In genomic region chr19:46718934-46719551, GRCh38 we compare ENCODE assay signal across 10 cellular contexts. TPM values are rescaled to one million over a fixed set of nuclear protein-coding genes. Genes with fewer than 3 reads are reported as not detected.
A peak's percentile ranks its signal among the peaks of the same experiment; 100 is the strongest.
DNase-seq lines count a peak whose midpoint lies in the region; ATAC-seq, FAIRE-seq and TF ChIP-seq lines count a peak whose summit lies in the region.
"Had no signal": no experiment of that assay in that cellular context is flagged by ENCODE, and none has a peak within 500 bp of the region (broad histone marks: within the 10 kb centered on the region; RNA-seq: fewer than 3 reads in every experiment).

No MANE protein-coding gene starts in this region.

- no peak for DNase-seq in activated naive CD4-positive, alpha-beta T cell treated with anti-CD3 and anti-CD28 coated beads for 36 hours
- no peak for DNase-seq in activated naive CD4-positive, alpha-beta T cell treated with anti-CD3 and anti-CD28 coated beads, Interleukin-2, amount 50 U/mL, for 72 hours (ENCODE audit: low spot score in 2 of 2)
- DNase-seq in K562 (ENCODE audit: extremely low read depth in 1 of 4, low spot score in 3 of 4) (no peak), foreskin fibroblast (no peak), inferior parietal cortex (ENCODE audit: extremely low spot score) (no peak), body of pancreas (no peak)

- FAIRE-seq in K562 (lab: Jason Lieb, UNC) = no peak

- TF ChIP-seq CTCF in K562 (IDR thresholded peaks at IDR 0.05 in 2 of 3, conservative IDR thresholded peaks at IDR 0.05 in 1 of 3; ENCODE audit: insufficient read depth in 2 of 3, low read depth in 1 of 3, low read length in 3 of 3) (no peak), foreskin fibroblast (IDR thresholded peaks at IDR 0.05; ENCODE audit: low read depth, low read length) (no peak), body of pancreas (IDR thresholded peaks at IDR 0.05) (no peak)

- H3K36me3 ChIP-seq in K562 (ENCODE audit: control insufficient read depth, insufficient read depth, low read length) = peaks cover 57% of the 10 kb centered on the region; the same call in 2 of the 3 replicates
- H3K36me3 ChIP-seq in subcutaneous abdominal adipose tissue (ENCODE audit: control insufficient read depth in 5 of 5, insufficient read depth in 5 of 5, low read length in 5 of 5) = peaks cover 0 to 53% (median 44%) of the 10 kb centered on the region in 5 donors
- H3K36me3 ChIP-seq in body of pancreas (replicated peaks in 1 of 2; ENCODE audit: insufficient read depth in 1 of 2, low read depth in 2 of 2) = peaks cover 6 to 10% of the 10 kb centered on the region in 2 donors

- no TSS peak for BruUV-seq in K562 (replicated peaks; lab: Mats Ljungman, UMichigan)

- no peak for TF ChIP-seq RAD21 in K562 (CRISPR knock-in tag; conservative IDR thresholded peaks at IDR 0.05 in 1 of 2, IDR thresholded peaks at IDR 0.05 in 1 of 2)

- in situ Hi-C loops in K562 (cut with MboI) = no loop called here

- H3K27ac ChIP-seq in K562 (ENCODE audit: extremely low read depth, low read depth, low read length) = no peak overlapping the region; the same call in 2 of the 3 replicates
- H3K27ac ChIP-seq in subcutaneous abdominal adipose tissue (ENCODE audit: low read depth, low read length) = peak overlapping the region; percentile 56
- H3K27ac ChIP-seq in body of pancreas = peak overlapping the region in 1 of 4 donors; percentile 86

- peak overlapping the region; percentile 87 for H3K27ac Mint-ChIP-seq in activated naive CD4-positive, alpha-beta T cell treated with anti-CD3 and anti-CD28 coated beads for 36 hours
- H3K27ac Mint-ChIP-seq in activated naive CD4-positive, alpha-beta T cell treated with anti-CD3 and anti-CD28 coated beads, Interleukin-2, amount 50 U/mL, for 72 hours = peak overlapping the region in 1 of 2 donors; percentile 97

- H4K20me1 ChIP-seq in K562 (replicated peaks; ENCODE audit: control insufficient read depth, insufficient read depth, low read length) = peaks cover 4% of the 10 kb centered on the region; the same call in 1 of the 2 replicates

- H3K27me3 ChIP-seq in K562 (ENCODE audit: control insufficient read depth in 2 of 2, insufficient read depth in 2 of 2, low read length in 2 of 2) = no peaks in the 10 kb centered on the region
- no peaks in the 10 kb centered on the region for H3K27me3 ChIP-seq in subcutaneous abdominal adipose tissue (ENCODE audit: control insufficient read depth in 5 of 5, insufficient read depth in 4 of 5, low read length in 5 of 5)
- H3K27me3 ChIP-seq in body of pancreas = no peaks in the 10 kb centered on the region

- POLR2A ChIA-PET in K562 (lab: Yijun Ruan, JAX) = no interaction called here

- no peak overlapping the region for H2AFZ ChIP-seq in K562 (ENCODE audit: low read depth, low read length)
- H2AFZ ChIP-seq: GM23338 had no signal

- H3K4me3 ChIP-seq in K562 (no peak overlapping the region), subcutaneous abdominal adipose tissue (ENCODE audit: low read depth in 1 of 5, low read length in 5 of 5) (no peak overlapping the region), foreskin fibroblast (ENCODE audit: low read depth in 1 of 2, low read length in 2 of 2) (no peak overlapping the region), body of pancreas (no peak overlapping the region)
- H3K4me3 ChIP-seq: GM23338, prostate gland had no signal

- CTCF ChIA-PET in activated naive CD4-positive, alpha-beta T cell treated with anti-CD3 and anti-CD28 coated beads for 36 hours (lab: Charles Lee) = no interaction called here
- CTCF ChIA-PET in K562 (lab: Yijun Ruan, JAX; ENCODE audit: low intra/inter-chr PET ratio) = no interaction called here

- 80% methylated on average over 10 of the region's 14 CpGs for WGBS in K562 (ENCODE audit: insufficient coverage, low coverage, missing lambda C conversion rate)
- 78 to 83% methylated on average over 9 to 14 of the region's 14 CpGs for WGBS in body of pancreas, 2 donors

- H3K36me3 Mint-ChIP-seq in activated naive CD4-positive, alpha-beta T cell treated with anti-CD3 and anti-CD28 coated beads for 36 hours (ENCODE audit: low read depth) = peaks cover 11% of the 10 kb centered on the region
- H3K36me3 Mint-ChIP-seq in activated naive CD4-positive, alpha-beta T cell treated with anti-CD3 and anti-CD28 coated beads, Interleukin-2, amount 50 U/mL, for 72 hours = peaks cover 18 to 20% of the 10 kb centered on the region in 2 donors

- TF ChIP-seq POLR2A in K562 (conservative IDR thresholded peaks at IDR 0.05) (no peak), body of pancreas (IDR thresholded peaks at IDR 0.05) (no peak)

- H3K9me3 Mint-ChIP-seq in activated naive CD4-positive, alpha-beta T cell treated with anti-CD3 and anti-CD28 coated beads for 36 hours = no peaks in the 10 kb centered on the region
- no peaks in the 10 kb centered on the region for H3K9me3 Mint-ChIP-seq in activated naive CD4-positive, alpha-beta T cell treated with anti-CD3 and anti-CD28 coated beads, Interleukin-2, amount 50 U/mL, for 72 hours
- H3K9me3 Mint-ChIP-seq: GM23338 had no signal

- peaks cover 33% of the 10 kb centered on the region for H3K4me1 Mint-ChIP-seq in activated naive CD4-positive, alpha-beta T cell treated with anti-CD3 and anti-CD28 coated beads for 36 hours (ENCODE audit: low read depth)

- intact Hi-C loops in activated naive CD4-positive, alpha-beta T cell treated with anti-CD3 and anti-CD28 coated beads for 36 hours (cut with micrococcal nuclease) = loop anchor here (5.0 to 10.0 kb wide), 2 partner anchors 506 to 538 kb away; partner anchors contain the start of gene CCDC9
- intact Hi-C loops in K562 (cut with micrococcal nuclease) = no loop called here
- intact Hi-C loops in body of pancreas (cut with DNase I) = no loop called here

- ATAC-seq in activated naive CD4-positive, alpha-beta T cell treated with anti-CD3 and anti-CD28 coated beads, Interleukin-2, amount 50 U/mL, for 72 hours = no peak
- peak; percentile 32 for ATAC-seq in HG03066 (IDR thresholded peaks at IDR 0.05; ENCODE audit: low read depth, unreplicated experiment)
- ATAC-seq in K562 = no peak
- ATAC-seq in body of pancreas = no peak
- ATAC-seq: GM23338 had no signal

- peaks cover 24% of the 10 kb centered on the region for H3K79me2 ChIP-seq in K562 (ENCODE audit: control insufficient read depth, insufficient read depth, low read length)

- no peak overlapping the region for H3K4me2 ChIP-seq in K562 (ENCODE audit: insufficient read depth, low read length)

- H3K9me3 ChIP-seq in K562 (replicated peaks; ENCODE audit: control insufficient read depth, insufficient read depth, low read depth, low read length) (no peaks in the 10 kb centered on the region), subcutaneous abdominal adipose tissue (ENCODE audit: control insufficient read depth in 5 of 5, low read length in 5 of 5) (no peaks in the 10 kb centered on the region), body of pancreas (no peaks in the 10 kb centered on the region)
- H3K9me3 ChIP-seq: prostate gland had no signal

- no peaks in the 10 kb centered on the region for H3K9me1 ChIP-seq in K562 (ENCODE audit: control insufficient read depth, insufficient read depth, low read length)

- H3K27me3 Mint-ChIP-seq in activated naive CD4-positive, alpha-beta T cell treated with anti-CD3 and anti-CD28 coated beads for 36 hours (ENCODE audit: low read depth) = no peaks in the 10 kb centered on the region

- TF ChIP-seq EP300 in K562 (IDR thresholded peaks at IDR 0.05; ENCODE audit: low read length) = no peak

- H3K4me1 ChIP-seq in K562 (replicated peaks in 1 of 2; ENCODE audit: control insufficient read depth in 2 of 2, insufficient read depth in 2 of 2, low read length in 2 of 2) (peaks cover 20 to 67% of the 10 kb centered on the region in 2 experiments), subcutaneous abdominal adipose tissue (ENCODE audit: control insufficient read depth in 5 of 5, insufficient read depth in 5 of 5, low read length in 5 of 5) (peaks cover 6 to 88% (median 81%) of the 10 kb centered on the region in 5 donors), body of pancreas (peaks cover 30% of the 10 kb centered on the region)
- H3K4me1 ChIP-seq: prostate gland had no signal

- H3K9ac ChIP-seq in K562 (ENCODE audit: insufficient read depth in 1 of 2, low read depth in 2 of 2, low read length in 2 of 2) (peak overlapping the region in 1 of 2 experiments; percentile 0; a peak in 1 of 4 replicates), subcutaneous abdominal adipose tissue (ENCODE audit: low read length in 5 of 5) (no peak overlapping the region)

- no peak overlapping the region for H3K4me3 Mint-ChIP-seq in activated naive CD4-positive, alpha-beta T cell treated with anti-CD3 and anti-CD28 coated beads for 36 hours

RNA-seq across cellular contexts. Expression of gene PRKD2, which starts 2.1 kb away (rescaled TPM):
- 10 to 100 TPM; 62.2 to 62.3 TPM for total RNA-seq in activated naive CD4-positive, alpha-beta T cell treated with anti-CD3 and anti-CD28 coated beads for 36 hours
- total RNA-seq in activated naive CD4-positive, alpha-beta T cell treated with anti-CD3 and anti-CD28 coated beads, Interleukin-2, amount 50 U/mL, for 72 hours = 100 to 1,000 TPM in 1 of 2 donors, 10 to 100 TPM in 1; 76.8 to 129 TPM
- 31.5 and 62.0 TPM in 2 replicates for total RNA-seq in K562 (2011; cell fraction: chromatin; rRNA removed; ENCODE audit: low replicate concordance)
- 35.2 and 35.7 TPM in 2 replicates for total RNA-seq in K562 (2011; cell fraction: nucleolus; rRNA removed)
- total RNA-seq in K562 (2011; cell fraction: nucleoplasm; rRNA removed) = 32.3 and 33.7 TPM in 2 replicates
- total RNA-seq in K562 (2014; rRNA removed) = 29.2 and 35.1 TPM in 2 replicates
- total RNA-seq in K562 (2014; rRNA removed; fragmentation: Illumina TruSeq; extraction: Trizol) = 9.9 and 15.0 TPM in 2 replicates
- 14.9 and 19.0 TPM in 2 replicates for total RNA-seq in K562 (2015; rRNA removed; fragmentation: Illumina TruSeq; extraction: Trizol)
- total RNA-seq in K562 (2021) = 57.3 and 60.0 TPM in 2 replicates
- polyA plus RNA-seq in K562 (2011; rRNA removed) = 11.0 and 11.1 TPM in 2 replicates
- polyA plus RNA-seq in K562 (2011; cell fraction: cytosol; rRNA removed) = 11.6 and 24.2 TPM in 2 replicates
- 22.8 and 41.1 TPM in 2 replicates for polyA plus RNA-seq in K562 (2011; cell fraction: nucleus; rRNA removed)
- 36.8 and 42.8 TPM in 2 replicates for polyA plus RNA-seq in K562 (2012)
- 23.8 and 34.1 TPM in 2 replicates for polyA plus RNA-seq in K562 (2014; fragmentation: Illumina TruSeq; extraction: Trizol)
- polyA plus RNA-seq in K562 (2014; fragmentation: Nextera tagmentation; extraction: Ambion mirVana) = 1 to 10 TPM; 1.8 to 4.9 TPM
- polyA plus RNA-seq in K562 (2014; rRNA removed) = 21.1 and 22.4 TPM in 2 replicates
- polyA minus RNA-seq in K562 (2011; rRNA and poly(A)+ RNA removed) = 10.5 and 13.4 TPM in 2 replicates
- polyA minus RNA-seq in K562 (2011; cell fraction: cytosol; rRNA and poly(A)+ RNA removed) = 26.9 and 30.1 TPM in 2 replicates
- 9.0 and 10.6 TPM in 2 replicates for polyA minus RNA-seq in K562 (2011; cell fraction: nucleus; rRNA and poly(A)+ RNA removed)
- total RNA-seq in body of pancreas = 10 to 100 TPM; 18.9 to 58.3 TPM

RNA-seq across cellular contexts. Expression of gene FKRP, which starts 26.8 kb away (rescaled TPM):
- 1 to 10 TPM; 8.8 to 9.0 TPM for total RNA-seq in activated naive CD4-positive, alpha-beta T cell treated with anti-CD3 and anti-CD28 coated beads for 36 hours
- 1 to 10 TPM; 2.8 to 9.7 TPM for total RNA-seq in activated naive CD4-positive, alpha-beta T cell treated with anti-CD3 and anti-CD28 coated beads, Interleukin-2, amount 50 U/mL, for 72 hours
- total RNA-seq in K562 (2011; cell fraction: chromatin; rRNA removed; ENCODE audit: low replicate concordance) = 36.3 and 57.4 TPM in 2 replicates
- total RNA-seq in K562 (2011; cell fraction: nucleolus; rRNA removed) = 33.4 and 35.1 TPM in 2 replicates
- 38.6 TPM in 2 replicates for total RNA-seq in K562 (2011; cell fraction: nucleoplasm; rRNA removed)
- total RNA-seq in K562 (2014; rRNA removed) = 8.2 and 11.3 TPM in 2 replicates
- total RNA-seq in K562 (2014; rRNA removed; fragmentation: Illumina TruSeq; extraction: Trizol) = 4.9 and 5.0 TPM in 2 replicates
- 7.3 and 7.6 TPM in 2 replicates for total RNA-seq in K562 (2015; rRNA removed; fragmentation: Illumina TruSeq; extraction: Trizol)
- 11.2 and 14.9 TPM in 2 replicates for total RNA-seq in K562 (2021)
- polyA plus RNA-seq in K562 (2011; rRNA removed) = 3.7 and 5.4 TPM in 2 replicates
- 4.9 and 11.1 TPM in 2 replicates for polyA plus RNA-seq in K562 (2011; cell fraction: cytosol; rRNA removed)
- polyA plus RNA-seq in K562 (2011; cell fraction: nucleus; rRNA removed) = 12.2 and 17.7 TPM in 2 replicates
- 14.0 and 18.1 TPM in 2 replicates for polyA plus RNA-seq in K562 (2012)
- polyA plus RNA-seq in K562 (2014; fragmentation: Illumina TruSeq; extraction: Trizol) = 6.5 and 10.2 TPM in 2 replicates
- polyA plus RNA-seq in K562 (2014; fragmentation: Nextera tagmentation; extraction: Ambion mirVana) = 1 to 10 TPM in 1 of 2 experiments, under 1 TPM in 1; 0.68 to 1.1 TPM
- 15.2 and 16.1 TPM in 2 replicates for polyA plus RNA-seq in K562 (2014; rRNA removed)
- 2.7 and 5.2 TPM in 2 replicates for polyA minus RNA-seq in K562 (2011; rRNA and poly(A)+ RNA removed)
- polyA minus RNA-seq in K562 (2011; cell fraction: cytosol; rRNA and poly(A)+ RNA removed) = 3.1 and 6.5 TPM in 2 replicates
- 4.4 and 7.3 TPM in 2 replicates for polyA minus RNA-seq in K562 (2011; cell fraction: nucleus; rRNA and poly(A)+ RNA removed)
- total RNA-seq in body of pancreas = 10 to 100 TPM in 1 of 2 donors, 1 to 10 TPM in 1; 8.8 to 13.2 TPM

RNA-seq across cellular contexts. Expression of gene STRN4, which starts 27.2 kb away (rescaled TPM):
- total RNA-seq in activated naive CD4-positive, alpha-beta T cell treated with anti-CD3 and anti-CD28 coated beads for 36 hours = 10 to 100 TPM; 59.2 to 63.2 TPM
- total RNA-seq in activated naive CD4-positive, alpha-beta T cell treated with anti-CD3 and anti-CD28 coated beads, Interleukin-2, amount 50 U/mL, for 72 hours = 100 to 1,000 TPM in 1 of 2 donors, 10 to 100 TPM in 1; 67.3 to 117 TPM
- 149 and 335 TPM in 2 replicates for total RNA-seq in K562 (2011; cell fraction: chromatin; rRNA removed; ENCODE audit: low replicate concordance)
- total RNA-seq in K562 (2011; cell fraction: nucleolus; rRNA removed) = 167 and 175 TPM in 2 replicates
- total RNA-seq in K562 (2011; cell fraction: nucleoplasm; rRNA removed) = 137 and 163 TPM in 2 replicates
- total RNA-seq in K562 (2014; rRNA removed) (66.9 and 71.0 TPM in 2 replicates), K562 (2014; rRNA removed; fragmentation: Illumina TruSeq; extraction: Trizol) (18.0 and 21.6 TPM in 2 replicates), K562 (2015; rRNA removed; fragmentation: Illumina TruSeq; extraction: Trizol) (36.9 and 39.2 TPM in 2 replicates), K562 (2021) (79.2 and 82.7 TPM in 2 replicates), body of pancreas (10 to 100 TPM; 51.4 to 55.5 TPM)
- polyA plus RNA-seq in K562 (2011; rRNA removed) (42.8 and 60.4 TPM in 2 replicates), K562 (2014; fragmentation: Illumina TruSeq; extraction: Trizol) (34.8 and 63.9 TPM in 2 replicates), K562 (2014; fragmentation: Nextera tagmentation; extraction: Ambion mirVana) (1 to 10 TPM in 1 of 2 experiments, under 1 TPM in 1; 0.62 to 1.7 TPM), K562 (2014; rRNA removed) (81.4 and 83.7 TPM in 2 replicates)
- 74.0 and 145 TPM in 2 replicates for polyA plus RNA-seq in K562 (2011; cell fraction: cytosol; rRNA removed)
- 204 and 318 TPM in 2 replicates for polyA plus RNA-seq in K562 (2011; cell fraction: nucleus; rRNA removed)
- 52.1 and 70.7 TPM in 2 replicates for polyA plus RNA-seq in K562 (2012)
- polyA minus RNA-seq in K562 (2011; rRNA and poly(A)+ RNA removed) = 37.1 and 38.4 TPM in 2 replicates
- polyA minus RNA-seq in K562 (2011; cell fraction: cytosol; rRNA and poly(A)+ RNA removed) = 49.1 and 68.4 TPM in 2 replicates
- polyA minus RNA-seq in K562 (2011; cell fraction: nucleus; rRNA and poly(A)+ RNA removed) = 61.9 and 64.6 TPM in 2 replicates

RNA-seq across cellular contexts. Expression of gene DACT3, which starts 58.1 kb away (rescaled TPM):
- 1 to 10 TPM; 2.4 to 3.0 TPM for total RNA-seq in activated naive CD4-positive, alpha-beta T cell treated with anti-CD3 and anti-CD28 coated beads for 36 hours
- total RNA-seq in activated naive CD4-positive, alpha-beta T cell treated with anti-CD3 and anti-CD28 coated beads, Interleukin-2, amount 50 U/mL, for 72 hours = 10 to 100 TPM in 1 of 2 donors, 1 to 10 TPM in 1; 1.9 to 25.9 TPM
- 6.5 and 10.4 TPM in 2 replicates for total RNA-seq in K562 (2011; cell fraction: chromatin; rRNA removed; ENCODE audit: low replicate concordance)
- 5.1 and 6.8 TPM in 2 replicates for total RNA-seq in K562 (2011; cell fraction: nucleolus; rRNA removed)
- total RNA-seq in K562 (2011; cell fraction: nucleoplasm; rRNA removed) = 6.0 and 8.6 TPM in 2 replicates
- total RNA-seq in K562 (2014; rRNA removed) (4.7 and 6.5 TPM in 2 replicates), K562 (2014; rRNA removed; fragmentation: Illumina TruSeq; extraction: Trizol) (2.8 TPM in 2 replicates), K562 (2015; rRNA removed; fragmentation: Illumina TruSeq; extraction: Trizol) (2.3 and 2.5 TPM in 2 replicates), K562 (2021) (5.9 and 6.5 TPM in 2 replicates), body of pancreas (1 to 10 TPM in 1 of 2 donors, under 1 TPM in 1; 0.99 to 4.4 TPM)
- polyA plus RNA-seq in K562 (2011; rRNA removed) (3.3 and 3.5 TPM in 2 replicates), K562 (2014; fragmentation: Illumina TruSeq; extraction: Trizol) (4.1 and 4.2 TPM in 2 replicates), K562 (2014; fragmentation: Nextera tagmentation; extraction: Ambion mirVana) (under 1 TPM; 0.67 to 0.83 TPM), K562 (2014; rRNA removed) (3.3 and 5.1 TPM in 2 replicates)
- 3.0 and 6.0 TPM in 2 replicates for polyA plus RNA-seq in K562 (2011; cell fraction: cytosol; rRNA removed)
- polyA plus RNA-seq in K562 (2011; cell fraction: nucleus; rRNA removed) = 3.7 and 5.0 TPM in 2 replicates
- polyA plus RNA-seq in K562 (2012) = 1.3 and 2.1 TPM in 2 replicates
- polyA minus RNA-seq in K562 (2011; rRNA and poly(A)+ RNA removed) = 1.9 and 3.0 TPM in 2 replicates
- 2.0 and 2.5 TPM in 2 replicates for polyA minus RNA-seq in K562 (2011; cell fraction: cytosol; rRNA and poly(A)+ RNA removed)
- polyA minus RNA-seq in K562 (2011; cell fraction: nucleus; rRNA and poly(A)+ RNA removed) = 0.67 and 1.1 TPM in 2 replicates
